In the genomic region with DNA sequence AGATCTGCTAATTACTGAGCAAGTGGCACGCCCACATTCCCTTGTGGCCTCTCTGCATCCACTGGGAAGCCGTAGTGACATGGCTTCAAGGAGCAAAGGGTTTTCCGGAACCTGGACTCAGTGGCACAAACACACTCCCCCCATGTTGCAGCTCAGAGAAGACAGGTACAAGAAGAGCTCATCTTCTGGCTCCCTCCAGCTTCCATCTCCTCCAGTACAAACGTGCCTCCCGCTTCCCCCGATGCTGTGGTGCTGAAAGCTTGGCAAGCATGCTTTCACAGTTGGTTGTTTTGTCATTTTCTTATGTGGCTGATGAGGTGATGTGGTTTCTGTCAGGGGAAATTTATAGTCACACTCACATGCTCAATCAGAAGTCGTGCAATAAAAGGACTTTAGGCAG, we compare ENCODE assay signal across 1 cellular context.
TF ChIP-seq lines count a peak whose summit lies in the region.

No MANE protein-coding gene starts in this region.

TF ChIP-seq in GM12878, 131 proteins besides CTCF, POLR2A, EP300 and RAD21 (continued from another document):
- TF ChIP-seq GABPA (IDR thresholded peaks at IDR 0.05; ENCODE audit: low read depth), result no peak
- TF ChIP-seq TCF3 (IDR thresholded peaks at IDR 0.05; ENCODE audit: borderline replicate concordance, insufficient read depth, low read depth, low read length), result no peak
- no peak for TF ChIP-seq SMAD1 (IDR thresholded peaks at IDR 0.05; ENCODE audit: low read depth, partially characterized antibody)
- TF ChIP-seq, protein P1, sequence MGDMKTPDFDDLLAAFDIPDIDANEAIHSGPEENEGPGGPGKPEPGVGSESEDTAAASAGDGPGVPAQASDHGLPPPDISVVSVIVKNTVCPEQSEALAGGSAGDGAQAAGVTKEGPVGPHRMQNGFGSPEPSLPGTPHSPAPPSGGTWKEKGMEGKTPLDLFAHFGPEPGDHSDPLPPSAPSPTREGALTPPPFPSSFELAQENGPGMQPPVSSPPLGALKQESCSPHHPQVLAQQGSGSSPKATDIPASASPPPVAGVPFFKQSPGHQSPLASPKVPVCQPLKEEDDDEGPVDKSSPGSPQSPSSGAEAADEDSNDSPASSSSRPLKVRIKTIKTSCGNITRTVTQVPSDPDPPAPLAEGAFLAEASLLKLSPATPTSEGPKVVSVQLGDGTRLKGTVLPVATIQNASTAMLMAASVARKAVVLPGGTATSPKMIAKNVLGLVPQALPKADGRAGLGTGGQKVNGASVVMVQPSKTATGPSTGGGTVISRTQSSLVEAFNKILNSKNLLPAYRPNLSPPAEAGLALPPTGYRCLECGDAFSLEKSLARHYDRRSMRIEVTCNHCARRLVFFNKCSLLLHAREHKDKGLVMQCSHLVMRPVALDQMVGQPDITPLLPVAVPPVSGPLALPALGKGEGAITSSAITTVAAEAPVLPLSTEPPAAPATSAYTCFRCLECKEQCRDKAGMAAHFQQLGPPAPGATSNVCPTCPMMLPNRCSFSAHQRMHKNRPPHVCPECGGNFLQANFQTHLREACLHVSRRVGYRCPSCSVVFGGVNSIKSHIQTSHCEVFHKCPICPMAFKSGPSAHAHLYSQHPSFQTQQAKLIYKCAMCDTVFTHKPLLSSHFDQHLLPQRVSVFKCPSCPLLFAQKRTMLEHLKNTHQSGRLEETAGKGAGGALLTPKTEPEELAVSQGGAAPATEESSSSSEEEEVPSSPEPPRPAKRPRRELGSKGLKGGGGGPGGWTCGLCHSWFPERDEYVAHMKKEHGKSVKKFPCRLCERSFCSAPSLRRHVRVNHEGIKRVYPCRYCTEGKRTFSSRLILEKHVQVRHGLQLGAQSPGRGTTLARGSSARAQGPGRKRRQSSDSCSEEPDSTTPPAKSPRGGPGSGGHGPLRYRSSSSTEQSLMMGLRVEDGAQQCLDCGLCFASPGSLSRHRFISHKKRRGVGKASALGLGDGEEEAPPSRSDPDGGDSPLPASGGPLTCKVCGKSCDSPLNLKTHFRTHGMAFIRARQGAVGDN (IDR thresholded peaks at IDR 0.05), result 0 out of 2 replicates have a peak, but pooled peaks have one; percentile 36
- TF ChIP-seq, protein P2, sequence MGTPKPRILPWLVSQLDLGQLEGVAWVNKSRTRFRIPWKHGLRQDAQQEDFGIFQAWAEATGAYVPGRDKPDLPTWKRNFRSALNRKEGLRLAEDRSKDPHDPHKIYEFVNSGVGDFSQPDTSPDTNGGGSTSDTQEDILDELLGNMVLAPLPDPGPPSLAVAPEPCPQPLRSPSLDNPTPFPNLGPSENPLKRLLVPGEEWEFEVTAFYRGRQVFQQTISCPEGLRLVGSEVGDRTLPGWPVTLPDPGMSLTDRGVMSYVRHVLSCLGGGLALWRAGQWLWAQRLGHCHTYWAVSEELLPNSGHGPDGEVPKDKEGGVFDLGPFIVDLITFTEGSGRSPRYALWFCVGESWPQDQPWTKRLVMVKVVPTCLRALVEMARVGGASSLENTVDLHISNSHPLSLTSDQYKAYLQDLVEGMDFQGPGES (IDR thresholded peaks at IDR 0.05), result no peak
- no peak for TF ChIP-seq ZNF622 (IDR thresholded peaks at IDR 0.05)
- no peak for TF ChIP-seq STAT1 (conservative IDR thresholded peaks at IDR 0.05)
TF ChIP-seq in GM12878: peak in this region for 20.
